ENCODE assay signal across 8 cellular contexts in genomic region chr15:60408438-60409105, GRCh38. TPM values are rescaled to one million over a fixed set of nuclear protein-coding genes. Genes with fewer than 3 reads are reported as not detected.
A peak's percentile ranks its signal among the peaks of the same experiment; 100 is the strongest.
DNase-seq lines count a peak whose midpoint lies in the region; ATAC-seq, FAIRE-seq and TF ChIP-seq lines count a peak whose summit lies in the region.

No MANE protein-coding gene starts in this region.

- no peak overlapping the region for H3K4me3 ChIP-seq in KMS-11 (IDR thresholded peaks at IDR 0.05; ENCODE audit: insufficient read depth, low read depth, low read length)
- H3K4me3 ChIP-seq in ascending aorta, result no peak overlapping the region
- no peak overlapping the region for H3K4me3 ChIP-seq in neutrophil (ENCODE audit: low read depth in 1 of 2, low read length in 1 of 2)

- peak; percentile 53 for ATAC-seq in GM18867 (IDR thresholded peaks at IDR 0.05; ENCODE audit: unreplicated experiment)
- no peak for ATAC-seq in HG03196 (IDR thresholded peaks at IDR 0.05; ENCODE audit: unreplicated experiment)

- DNase-seq in ascending aorta (ENCODE audit: low spot score in 2 of 2), result no peak
- DNase-seq in frontal cortex (ENCODE audit: low spot score in 2 of 2), result no peak
- DNase-seq in NCI-H146 treated with DMSO at 0.1 percent for 48 hours (lab: John Stamatoyannopoulos, UW; ENCODE audit: unreplicated experiment), result no peak
- DNase-seq in activated CD4-positive, alpha-beta T cell treated with anti-CD3 and anti-CD28 coated beads for 4 hours, result no peak

- no peaks in the 10 kb centered on the region for H4K20me1 ChIP-seq in KMS-11 (ENCODE audit: insufficient read depth)

- FAIRE-seq in frontal cortex (lab: Jason Lieb, UNC), result no peak

- no peaks in the 10 kb centered on the region for H3K79me2 ChIP-seq in KMS-11 (ENCODE audit: insufficient read depth, low read depth)

- H3K27ac ChIP-seq in KMS-11 (no peak overlapping the region), ascending aorta (peak overlapping the region; percentile 12 to 47), neutrophil (peak overlapping the region; percentile 63)

- H3K4me1 ChIP-seq in KMS-11 (ENCODE audit: low read depth, poor library complexity, severe bottlenecking) (peaks cover 20% of the 10 kb centered on the region), ascending aorta (peaks cover 0 to 11% of the 10 kb centered on the region in 2 donors), neutrophil (ENCODE audit: control insufficient read depth in 1 of 2, insufficient read depth in 1 of 2, low read depth in 1 of 2, low read length in 1 of 2) (peaks cover 11% of the 10 kb centered on the region in 2 experiments)

- H3K27me3 ChIP-seq in KMS-11 (ENCODE audit: insufficient read depth, low read depth) (no peaks in the 10 kb centered on the region), ascending aorta (no peaks in the 10 kb centered on the region), neutrophil (peaks cover 9% of the 10 kb centered on the region)

- TF ChIP-seq CTCF in KMS-11 (conservative IDR thresholded peaks at IDR 0.05; ENCODE audit: low read depth, low read length) (no peak), ascending aorta (IDR thresholded peaks at IDR 0.05) (no peak), neutrophil (IDR thresholded peaks at IDR 0.05) (no peak)

- no peak overlapping the region for H3K4me2 ChIP-seq in KMS-11

- H3K9ac ChIP-seq in KMS-11, result no peak overlapping the region

- no peaks in the 10 kb centered on the region for H3K9me3 ChIP-seq in ascending aorta
- no peaks in the 10 kb centered on the region for H3K9me3 ChIP-seq in neutrophil

- peak overlapping the region; percentile 17; the same call in 1 of the 2 replicates for H2AFZ ChIP-seq in KMS-11 (ENCODE audit: low read depth)

- H3K36me3 ChIP-seq in KMS-11 (ENCODE audit: insufficient read depth) (no peaks in the 10 kb centered on the region), ascending aorta (no peaks in the 10 kb centered on the region), neutrophil (no peaks in the 10 kb centered on the region)

- intact Hi-C loops in ascending aorta (cut with DNase I), result no loop called here

RNA-seq across cellular contexts. Expression of gene ANXA2, which starts 10.8 kb away (rescaled TPM):
- total RNA-seq in ascending aorta, result 730 TPM
- total RNA-seq in frontal cortex, result 34.6 TPM

Comparison
In these comparisons a context has a peak if more than half of its experiments do, and no peak if none do; other contexts are left out.
1. RNA of gene ANXA2, which starts 10.8 kb away (total RNA-seq): 730 TPM in ascending aorta (single experiment); 34.6 TPM in frontal cortex (single experiment); every median in the first group is over 10 times any median in the second.